Comparison of ENCODE assay signal across 8 cellular contexts in genomic region chr12:93466625-93467350, GRCh38. TPM values are rescaled to one million over a fixed set of nuclear protein-coding genes. Genes with fewer than 3 reads are reported as not detected.
DNase-seq lines count a peak whose midpoint lies in the region; ATAC-seq and TF ChIP-seq lines count a peak whose summit lies in the region.

No MANE protein-coding gene starts in this region.

- dilution Hi-C loops in IMR-90 (cut with HindIII; ENCODE audit: low sequenced_read_pairs, unreplicated experiment): no loop called here

- WGBS in IMR-90 (ENCODE audit: extremely low coverage in 2 of 2, insufficient read length in 1 of 2), 2 experiments: no CpG with 5 or more reads among the region's 9 CpGs

- peaks cover 11% of the 10 kb centered on the region for H3K4me1 Mint-ChIP-seq in Caco-2 (ENCODE audit: low read depth, unreplicated experiment)

- no peak overlapping the region for H2BK5ac ChIP-seq in IMR-90 (ENCODE audit: low read depth, low read length, poor library complexity, severe bottlenecking)

- H4K8ac ChIP-seq in IMR-90 (ENCODE audit: low read depth in 2 of 2, low read length in 2 of 2): peak overlapping the region; percentile 79 to 90; a peak in 3 of 4 replicates

- H3K27me3 Mint-ChIP-seq in Caco-2 (ENCODE audit: insufficient read depth, unreplicated experiment): no peaks in the 10 kb centered on the region

- H3K36me3 ChIP-seq in Caco-2 (ENCODE audit: control insufficient read depth, insufficient read depth, low read length) (no peaks in the 10 kb centered on the region), IMR-90 (ENCODE audit: control insufficient read depth, insufficient read depth, low read length) (peaks cover 2% of the 10 kb centered on the region; the same call in 1 of the 2 replicates), neural cell (ENCODE audit: insufficient read depth, low read length) (peaks cover 3% of the 10 kb centered on the region)

- no peak overlapping the region for H3K4me3 ChIP-seq in Caco-2 (ENCODE audit: low read depth, low read length)
- H3K4me3 ChIP-seq in IMR-90 (ENCODE audit: insufficient read depth, low read depth, low read length): no peak overlapping the region
- H3K4me3 ChIP-seq in coronary artery: peak overlapping the region; percentile 99
- H3K4me3 ChIP-seq in neural cell (ENCODE audit: low read length): peak overlapping the region; percentile 67

- H3K27me3 ChIP-seq in Caco-2 (replicated peaks; ENCODE audit: control insufficient read depth, insufficient read depth, low read length) (no peaks in the 10 kb centered on the region), IMR-90 (ENCODE audit: control insufficient read depth, insufficient read depth, low read length) (no peaks in the 10 kb centered on the region), neural cell (ENCODE audit: insufficient read depth, low read depth, low read length) (no peaks in the 10 kb centered on the region)

- H3K27ac ChIP-seq in IMR-90 (ENCODE audit: insufficient read depth, low read length) (no peak overlapping the region), coronary artery (no peak overlapping the region), neural cell (ENCODE audit: low read length) (peak overlapping the region; percentile 98)

- peaks cover 10 to 37% of the 10 kb centered on the region in 2 experiments; a peak in 3 of 4 replicates for H3K79me1 ChIP-seq in IMR-90 (ENCODE audit: low read depth in 1 of 2, low read length in 2 of 2)

- H2AK5ac ChIP-seq in IMR-90 (ENCODE audit: low read depth, low read length): no peak overlapping the region

- H3K23ac ChIP-seq in IMR-90 (ENCODE audit: low read depth, low read length): no peak overlapping the region

- H2BK15ac ChIP-seq in IMR-90 (ENCODE audit: low read depth, low read length): no peak overlapping the region

- H3K9me2 ChIP-seq in neural cell (ENCODE audit: insufficient read depth, low read length): no peaks in the 10 kb centered on the region

- no peak overlapping the region for H3K14ac ChIP-seq in IMR-90 (replicated peaks; ENCODE audit: low read depth, low read length)

- peaks cover 42% of the 10 kb centered on the region for H3K79me2 ChIP-seq in neural cell (replicated peaks; ENCODE audit: insufficient read depth, low read length)

- H3F3A ChIP-seq in neural cell (ENCODE audit: insufficient read depth, low read length, poor library complexity, severe bottlenecking): no peaks in the 10 kb centered on the region

- in situ Hi-C loops in IMR-90 (cut with MboI; ENCODE audit: low sequenced_read_pairs): no loop called here

- H3K9me3 Mint-ChIP-seq in Caco-2 (ENCODE audit: unreplicated experiment): no peaks in the 10 kb centered on the region

- H2AFZ ChIP-seq in IMR-90 (replicated peaks; ENCODE audit: low read length, poor library complexity): peak overlapping the region; percentile 100
- peak overlapping the region; percentile 95 for H2AFZ ChIP-seq in neural cell (ENCODE audit: low read depth, low read length)

- H3K9ac ChIP-seq in IMR-90 (ENCODE audit: low read depth, low read length) (no peak overlapping the region), neural cell (ENCODE audit: low read length) (no peak overlapping the region)

- H3K4me3 Mint-ChIP-seq in Caco-2 (ENCODE audit: unreplicated experiment): peak overlapping the region; percentile 92

- no peak overlapping the region for H3K18ac ChIP-seq in IMR-90 (ENCODE audit: low read depth, low read length)

- BruUV-seq in Caco-2 (replicated peaks; lab: Mats Ljungman, UMichigan) (no TSS peak), IMR-90 (replicated peaks; lab: Mats Ljungman, UMichigan) (no TSS peak)

- H3K4me2 ChIP-seq in IMR-90 (ENCODE audit: low read depth, low read length) (no peak overlapping the region), neural cell (ENCODE audit: low read length) (no peak overlapping the region)

- TF ChIP-seq POLR2A in IMR-90 (IDR thresholded peaks at IDR 0.05; ENCODE audit: low read depth, low read length): no peak

- no peak overlapping the region for H4K91ac ChIP-seq in IMR-90 (ENCODE audit: insufficient read depth, low read depth, low read length)

- H3K9me3 ChIP-seq in Caco-2 (no peaks in the 10 kb centered on the region), IMR-90 (ENCODE audit: control insufficient read depth, insufficient read depth, low read length) (no peaks in the 10 kb centered on the region), neural cell (ENCODE audit: low read length) (no peaks in the 10 kb centered on the region)

- intact Hi-C loops in Caco-2 (cut with micrococcal nuclease; ENCODE audit: unreplicated experiment): loop anchor here (1.0 kb wide), 1 partner anchor 24 kb away; no protein-coding TSS in a partner anchor
- intact Hi-C loops in IMR-90 (cut with micrococcal nuclease): no loop called here

- ATAC-seq in IMR-90 (ENCODE audit: low read depth) (no peak), HG02610 (IDR thresholded peaks at IDR 0.05; ENCODE audit: unreplicated experiment) (no peak)

- H4K20me1 ChIP-seq in IMR-90 (ENCODE audit: insufficient read depth, low read length): no peaks in the 10 kb centered on the region
- no peaks in the 10 kb centered on the region for H4K20me1 ChIP-seq in neural cell (ENCODE audit: insufficient read depth)

- H3K4ac ChIP-seq in IMR-90 (ENCODE audit: low read depth, low read length): no peak overlapping the region

- no peak for TF ChIP-seq CTCF in Caco-2 (IDR thresholded peaks at IDR 0.05; ENCODE audit: insufficient read depth in 1 of 2, low read depth in 1 of 2, low read length in 1 of 2, severe bottlenecking in 1 of 2, unreplicated experiment in 1 of 2)
- TF ChIP-seq CTCF in IMR-90 (conservative IDR thresholded peaks at IDR 0.05; ENCODE audit: low read depth, low read length): no peak
- TF ChIP-seq CTCF in coronary artery (IDR thresholded peaks at IDR 0.05): no peak
- TF ChIP-seq CTCF in neural cell (IDR thresholded peaks at IDR 0.05; ENCODE audit: poor library complexity, severe bottlenecking): no peak

- H2BK20ac ChIP-seq in IMR-90 (ENCODE audit: low read depth, low read length): no peak overlapping the region

- CTCF ChIA-PET in Caco-2 (lab: Charles Lee) (interaction anchor here (1.4 kb wide), 1 partner anchor 635 kb away, joined by 5 read pairs; no protein-coding TSS in a partner anchor), IMR-90 (lab: Yijun Ruan, JAX) (interaction anchor here (0.6 to 1.1 kb wide), 3 partner anchors 13 to 328 kb away, joined by 3 to 6 read pairs (median 4); no protein-coding TSS in a partner anchor), HEK293T (lab: Yijun Ruan, JAX) (interaction anchor here (0.6 kb wide), 1 partner anchor 17 kb away, joined by 3 read pairs; no protein-coding TSS in a partner anchor)

- H3K36me3 Mint-ChIP-seq in Caco-2 (ENCODE audit: insufficient read depth, unreplicated experiment): peaks cover 12% of the 10 kb centered on the region

- no peaks in the 10 kb centered on the region for H3K9me1 ChIP-seq in IMR-90 (ENCODE audit: insufficient read depth, low read length)

- H4K5ac ChIP-seq in IMR-90 (ENCODE audit: low read depth, low read length): 0 out of 2 replicates have a peak overlapping the region, but pooled peaks have one; percentile 47

- TF ChIP-seq EP300 in neural cell (conservative IDR thresholded peaks at IDR 0.05; ENCODE audit: poor library complexity, severe bottlenecking): no peak

- no peak overlapping the region for H2BK120ac ChIP-seq in IMR-90 (ENCODE audit: low read depth, low read length)

- TF ChIP-seq RAD21 in IMR-90 (IDR thresholded peaks at IDR 0.05; ENCODE audit: low read length): no peak
- no peak for TF ChIP-seq RAD21 in neural cell (conservative IDR thresholded peaks at IDR 0.05)

- H3K27ac Mint-ChIP-seq in Caco-2 (ENCODE audit: unreplicated experiment): peak overlapping the region; percentile 93

- DNase-seq in Caco-2 (no peak), IMR-90 (no peak), coronary artery (ENCODE audit: low spot score) (no peak), OCI-M2 (lab: John Stamatoyannopoulos, UW; ENCODE audit: unreplicated experiment) (no peak), GF-D8 (lab: John Stamatoyannopoulos, UW) (no peak), HEK293T (ENCODE audit: extremely low spot score) (no peak)

- POLR2A ChIA-PET in Caco-2 (lab: Charles Lee) (interaction anchor here (0.6 kb wide), 1 partner anchor 538 kb away, joined by 3 read pairs; the partner anchor contains the start of gene EEA1), IMR-90 (lab: Charles Lee; ENCODE audit: unreplicated experiment) (no interaction called here), HEK293T (lab: Yijun Ruan, JAX) (interaction anchor here (0.6 to 2.0 kb wide), 8 partner anchors 10 to 588 kb away, joined by 3 to 7 read pairs (median 4); partner anchors contain the start of gene UBE2N)

- H3K56ac ChIP-seq in IMR-90 (ENCODE audit: extremely low read depth, insufficient read depth, low read length): no peak overlapping the region

- no peak overlapping the region for H2AK9ac ChIP-seq in IMR-90 (replicated peaks; ENCODE audit: low read depth, low read length, poor library complexity)

- H3K4me1 ChIP-seq in Caco-2: peaks cover 11% of the 10 kb centered on the region; the same call in 1 of the 2 replicates
- no peaks in the 10 kb centered on the region for H3K4me1 ChIP-seq in IMR-90 (ENCODE audit: control insufficient read depth, insufficient read depth, low read length)

TF ChIP-seq in IMR-90, 13 proteins besides CTCF, POLR2A, EP300 and RAD21:
- TF ChIP-seq MXI1 (IDR thresholded peaks at IDR 0.05; ENCODE audit: borderline replicate concordance, low read depth, low read length) (no peak), CHD1 (IDR thresholded peaks at IDR 0.05; ENCODE audit: low read depth, low read length) (no peak), SMC3 (IDR thresholded peaks at IDR 0.05; ENCODE audit: low read depth, low read length) (no peak)

TF ChIP-seq in neural cell, 6 proteins besides CTCF, POLR2A, EP300 and RAD21 (continues in another document):
- TF ChIP-seq SMC3 (conservative IDR thresholded peaks at IDR 0.05; ENCODE audit: poor library complexity): no peak
- no peak for TF ChIP-seq POLR2AphosphoS5 (IDR thresholded peaks at IDR 0.05)
- no peak for TF ChIP-seq MXI1 (conservative IDR thresholded peaks at IDR 0.05; ENCODE audit: poor library complexity, severe bottlenecking)

TF ChIP-seq in HEK293T, 16 proteins besides CTCF, POLR2A, EP300 and RAD21 (continues in another document):
- TF ChIP-seq ELF4 (IDR thresholded peaks at IDR 0.05): no peak
- TF ChIP-seq ZNF384 (IDR thresholded peaks at IDR 0.05): no peak
- TF ChIP-seq HDGF (IDR thresholded peaks at IDR 0.05; ENCODE audit: borderline replicate concordance): no peak
- TF ChIP-seq FOXA1 (IDR thresholded peaks at IDR 0.05): no peak
- no peak for TF ChIP-seq SP1 (IDR thresholded peaks at IDR 0.05)

RNA-seq across cellular contexts. Expression of gene MRPL42, which starts 0.5 kb away (rescaled TPM):
- total RNA-seq in Caco-2 (2022) (77.0 and 78.2 TPM in 2 replicates), IMR-90 (2012; rRNA removed) (90.7 and 124 TPM in 2 replicates)
- polyA plus RNA-seq in IMR-90 (2012; rRNA removed) (48.0 and 64.2 TPM in 2 replicates), neural cell (236 and 260 TPM in 2 replicates)
- polyA plus RNA-seq in IMR-90 (2012; cell fraction: cytosol; rRNA removed): 6.7 and 15.9 TPM in 2 replicates
- polyA plus RNA-seq in IMR-90 (2012; cell fraction: nucleus; rRNA removed; ENCODE audit: low replicate concordance): 1.5 and 27.9 TPM in 2 replicates
- 168 and 230 TPM in 2 replicates for polyA minus RNA-seq in neural cell

RNA-seq across cellular contexts. Expression of gene UBE2N, which starts 25.0 kb away (rescaled TPM):
- 146 and 153 TPM in 2 replicates for total RNA-seq in Caco-2 (2022)
- total RNA-seq in IMR-90 (2012; rRNA removed): 64.5 and 90.3 TPM in 2 replicates
- 103 and 113 TPM in 2 replicates for polyA plus RNA-seq in IMR-90 (2012; rRNA removed)
- 20.1 and 38.4 TPM in 2 replicates for polyA plus RNA-seq in IMR-90 (2012; cell fraction: cytosol; rRNA removed)
- 6.4 and 41.8 TPM in 2 replicates for polyA plus RNA-seq in IMR-90 (2012; cell fraction: nucleus; rRNA removed; ENCODE audit: low replicate concordance)
- polyA plus RNA-seq in neural cell: 168 and 172 TPM in 2 replicates
- polyA minus RNA-seq in neural cell: 108 and 110 TPM in 2 replicates

Comparison
In these comparisons a context has a peak if more than half of its experiments do, and no peak if none do; other contexts are left out.
1. H3K4me3 ChIP-seq: peak in coronary artery (single experiment) and neural cell (single experiment); none in Caco-2 (single experiment) and IMR-90 (single experiment).